Comparison of ENCODE assay signal across 8 cellular contexts in genomic region chr1:103525114-103525606, GRCh38. TPM values are rescaled to one million over a fixed set of nuclear protein-coding genes. Genes with fewer than 3 reads are reported as not detected.
DNase-seq lines count a peak whose midpoint lies in the region; ATAC-seq and TF ChIP-seq lines count a peak whose summit lies in the region.

No MANE protein-coding gene starts in this region.

- H3K4me3 ChIP-seq in GM23338 (peak overlapping the region; percentile 51), IMR-90 (ENCODE audit: insufficient read depth, low read depth, low read length) (peak overlapping the region; percentile 34; the same call in 1 of the 2 replicates), mononuclear cell (ENCODE audit: low read length) (peak overlapping the region; percentile 19)

- H4K5ac ChIP-seq in IMR-90 (ENCODE audit: low read depth, low read length): no peak overlapping the region

- no peak for TF ChIP-seq RAD21 in IMR-90 (IDR thresholded peaks at IDR 0.05; ENCODE audit: low read length)

- H2AFZ ChIP-seq in GM23338 (peak overlapping the region; percentile 93), IMR-90 (replicated peaks; ENCODE audit: low read length, poor library complexity) (no peak overlapping the region)

- 0 out of 2 replicates have a peak, but pooled peaks cover 8% of the 10 kb centered on the region for H4K20me1 ChIP-seq in GM23338 (replicated peaks; ENCODE audit: insufficient read depth)
- no peaks in the 10 kb centered on the region for H4K20me1 ChIP-seq in IMR-90 (ENCODE audit: insufficient read depth, low read length)

- H4K8ac ChIP-seq in IMR-90 (ENCODE audit: low read depth in 2 of 2, low read length in 2 of 2): peak overlapping the region in 1 of 2 experiments; percentile 100; a peak in 1 of 4 replicates

- CTCF ChIA-PET in IMR-90 (lab: Yijun Ruan, JAX): interaction anchor here (0.5 to 0.9 kb wide), 4 partner anchors 8 to 528 kb away, joined by 3 read pairs; no protein-coding TSS in a partner anchor

- no peaks in the 10 kb centered on the region for H3K9me1 ChIP-seq in IMR-90 (ENCODE audit: insufficient read depth, low read length)

- H3K9ac ChIP-seq in IMR-90 (ENCODE audit: low read depth, low read length): peak overlapping the region; percentile 33; the same call in 1 of the 2 replicates

- DNase-seq in activated CD8-positive, alpha-beta memory T cell treated with anti-CD3 and anti-CD28 coated beads, Interleukin-2, amount 50 U/mL, for 4 hours: peak; percentile 15
- no peak for DNase-seq in activated CD8-positive, alpha-beta memory T cell treated with anti-CD3 and anti-CD28 coated beads for 24 hours
- DNase-seq in GM23338 (ENCODE audit: low spot score) (peak; percentile 71), IMR-90 (peak; percentile 38), SKM-1 treated with dmso at 0.1 percent for 144 hours (lab: John Stamatoyannopoulos, UW; ENCODE audit: unreplicated experiment) (peak; percentile 49), epithelial cell of prostate (ENCODE audit: low read depth, low spot score) (no peak), NK-92 (lab: John Stamatoyannopoulos, UW; ENCODE audit: unreplicated experiment) (no peak)

- peaks cover 12% of the 10 kb centered on the region for H3K4me1 Mint-ChIP-seq in GM23338

- no peak overlapping the region for H2AK5ac ChIP-seq in IMR-90 (ENCODE audit: low read depth, low read length)

- TF ChIP-seq CTCF in GM23338 (conservative IDR thresholded peaks at IDR 0.05; ENCODE audit: low read depth in 2 of 2) (no peak), IMR-90 (conservative IDR thresholded peaks at IDR 0.05; ENCODE audit: low read depth, low read length) (no peak)

- POLR2A ChIA-PET in IMR-90 (lab: Charles Lee; ENCODE audit: unreplicated experiment): no interaction called here

- no peaks in the 10 kb centered on the region; the same call in 2 of the 3 replicates for H3K9me3 Mint-ChIP-seq in GM23338

- H3K9me2 ChIP-seq in GM23338 (ENCODE audit: insufficient read depth): no peaks in the 10 kb centered on the region

- peak overlapping the region; percentile 75 for H3K4me2 ChIP-seq in GM23338
- peak overlapping the region; percentile 65 for H3K4me2 ChIP-seq in IMR-90 (ENCODE audit: low read depth, low read length)

- H3K4me1 ChIP-seq in GM23338 (ENCODE audit: insufficient read depth) (peaks cover 4% of the 10 kb centered on the region; the same call in 1 of the 2 replicates), IMR-90 (ENCODE audit: control insufficient read depth, insufficient read depth, low read length) (0 out of 2 replicates have a peak, but pooled peaks cover 2% of the 10 kb centered on the region), mononuclear cell (ENCODE audit: insufficient read depth, low read length) (peaks cover 24% of the 10 kb centered on the region)

- H3K36me3 ChIP-seq in GM23338 (ENCODE audit: insufficient read depth) (no peaks in the 10 kb centered on the region), IMR-90 (ENCODE audit: control insufficient read depth, insufficient read depth, low read length) (peaks cover 3% of the 10 kb centered on the region; the same call in 1 of the 2 replicates)

- H3K9me3 ChIP-seq in IMR-90 (ENCODE audit: control insufficient read depth, insufficient read depth, low read length): no peaks in the 10 kb centered on the region
- no peaks in the 10 kb centered on the region for H3K9me3 ChIP-seq in mononuclear cell (ENCODE audit: low read depth, low read length)

- H3K27ac ChIP-seq in GM23338 (ENCODE audit: low read depth) (no peak overlapping the region), IMR-90 (ENCODE audit: insufficient read depth, low read length) (no peak overlapping the region), epithelial cell of prostate (peak overlapping the region; percentile 94)

- no peak overlapping the region for H4K91ac ChIP-seq in IMR-90 (ENCODE audit: insufficient read depth, low read depth, low read length)

- H3F3A ChIP-seq in GM23338 (replicated peaks; ENCODE audit: low read depth): no peaks in the 10 kb centered on the region

- dilution Hi-C loops in IMR-90 (cut with HindIII; ENCODE audit: low sequenced_read_pairs, unreplicated experiment): no loop called here

- WGBS in IMR-90 (ENCODE audit: extremely low coverage in 2 of 2, insufficient read length in 1 of 2), 2 experiments: 0% methylated on average over 1 of the region's 34 CpGs; no CpG with 5 or more reads in 1 of the 2 experiments

- H3K79me1 ChIP-seq in IMR-90 (ENCODE audit: low read depth in 1 of 2, low read length in 2 of 2): peaks cover 5 to 14% of the 10 kb centered on the region in 2 experiments; a peak in 3 of 4 replicates

- no peak overlapping the region for H3K56ac ChIP-seq in IMR-90 (ENCODE audit: extremely low read depth, insufficient read depth, low read length)

- H2BK20ac ChIP-seq in IMR-90 (ENCODE audit: low read depth, low read length): no peak overlapping the region

- H3K18ac ChIP-seq in IMR-90 (ENCODE audit: low read depth, low read length): no peak overlapping the region

- H3K23ac ChIP-seq in IMR-90 (ENCODE audit: low read depth, low read length): no peak overlapping the region

- peak overlapping the region; percentile 17 for H2BK5ac ChIP-seq in IMR-90 (ENCODE audit: low read depth, low read length, poor library complexity, severe bottlenecking)

- in situ Hi-C loops in IMR-90 (cut with MboI; ENCODE audit: low sequenced_read_pairs): no loop called here

- no TSS peak for BruUV-seq in IMR-90 (replicated peaks; lab: Mats Ljungman, UMichigan)

- peaks cover 36% of the 10 kb centered on the region for H3K79me2 ChIP-seq in GM23338 (replicated peaks; ENCODE audit: insufficient read depth)

- no peak overlapping the region for H2BK120ac ChIP-seq in IMR-90 (ENCODE audit: low read depth, low read length)

- H3K4ac ChIP-seq in IMR-90 (ENCODE audit: low read depth, low read length): no peak overlapping the region

- ATAC-seq in GM23338 (peak; percentile 80), IMR-90 (ENCODE audit: low read depth) (no peak; the same call in 1 of the 2 replicates)

- peak overlapping the region; percentile 71 for H3K4me3 Mint-ChIP-seq in GM23338

- no peak overlapping the region for H2AK9ac ChIP-seq in IMR-90 (replicated peaks; ENCODE audit: low read depth, low read length, poor library complexity)

- no peak overlapping the region for H2BK15ac ChIP-seq in IMR-90 (ENCODE audit: low read depth, low read length)

- no peak for TF ChIP-seq POLR2A in IMR-90 (IDR thresholded peaks at IDR 0.05; ENCODE audit: low read depth, low read length)

- H3K36me3 Mint-ChIP-seq in GM23338 (ENCODE audit: low read depth): peaks cover 10% of the 10 kb centered on the region

- H3K14ac ChIP-seq in IMR-90 (replicated peaks; ENCODE audit: low read depth, low read length): no peak overlapping the region

- H3K27me3 Mint-ChIP-seq in GM23338 (ENCODE audit: insufficient read depth, low read depth, poor library complexity): peaks cover 7% of the 10 kb centered on the region

- H3K27ac Mint-ChIP-seq in GM23338: no peak overlapping the region

- H3K27me3 ChIP-seq in GM23338 (ENCODE audit: insufficient read depth) (no peaks in the 10 kb centered on the region), IMR-90 (ENCODE audit: control insufficient read depth, insufficient read depth, low read length) (no peaks in the 10 kb centered on the region), mononuclear cell (ENCODE audit: insufficient read depth, low read length) (no peaks in the 10 kb centered on the region)

- intact Hi-C loops in IMR-90 (cut with micrococcal nuclease): no loop called here

TF ChIP-seq in GM23338, 12 proteins besides CTCF, POLR2A, EP300 and RAD21 (continues in another document):
- no peak for TF ChIP-seq EZH2phosphoT487 (IDR thresholded peaks at IDR 0.05; ENCODE audit: unreplicated experiment)
- TF ChIP-seq POLR2AphosphoS5 (IDR thresholded peaks at IDR 0.05; ENCODE audit: low read depth): no peak
- no peak for TF ChIP-seq ETS1 (IDR thresholded peaks at IDR 0.05)
- TF ChIP-seq CREB1 (CRISPR knock-in tag; IDR thresholded peaks at IDR 0.05; ENCODE audit: low read depth): no peak
- TF ChIP-seq ZNF114 (CRISPR knock-in tag; IDR thresholded peaks at IDR 0.05): no peak

TF ChIP-seq in IMR-90, 13 proteins besides CTCF, POLR2A, EP300 and RAD21 (continues in another document):
- TF ChIP-seq FOS (IDR thresholded peaks at IDR 0.05; ENCODE audit: low read depth, low read length) (no peak), MAZ (IDR thresholded peaks at IDR 0.05; ENCODE audit: borderline replicate concordance, low read depth, low read length) (no peak), BHLHE40 (IDR thresholded peaks at IDR 0.05; ENCODE audit: low read depth, low read length) (no peak), RFX5 (IDR thresholded peaks at IDR 0.05; ENCODE audit: low read depth, low read length) (no peak), SMC3 (IDR thresholded peaks at IDR 0.05; ENCODE audit: low read depth, low read length) (no peak), CEBPB (IDR thresholded peaks at IDR 0.05; ENCODE audit: low read depth, low read length) (no peak), MAFK (IDR thresholded peaks at IDR 0.05; ENCODE audit: low read depth, low read length) (no peak), RCOR1 (IDR thresholded peaks at IDR 0.05; ENCODE audit: insufficient replicate concordance, low read length) (no peak), CHD1 (IDR thresholded peaks at IDR 0.05; ENCODE audit: low read depth, low read length) (no peak), NFE2L2 (IDR thresholded peaks at IDR 0.05; ENCODE audit: low read depth, low read length) (no peak)

RNA-seq across cellular contexts. Expression of gene RNPC3, which starts 0.3 kb away (rescaled TPM):
- 10.8 and 13.4 TPM in 2 replicates for total RNA-seq in GM23338 (2014; rRNA removed; shearing (Covaris generic))
- polyA plus RNA-seq in GM23338 (2016; fragmentation: Nextera tagmentation; extraction: Ambion mirVana) (36.5 and 38.2 TPM in 2 replicates), IMR-90 (2012; rRNA removed) (7.7 and 9.9 TPM in 2 replicates)
- total RNA-seq in IMR-90 (2012; rRNA removed) (2.5 and 3.8 TPM in 2 replicates), mononuclear cell (59.9 TPM)
- polyA plus RNA-seq in IMR-90 (2012; cell fraction: cytosol; rRNA removed): 1.5 and 2.0 TPM in 2 replicates
- 11.0 and 59.9 TPM in 2 replicates for polyA plus RNA-seq in IMR-90 (2012; cell fraction: nucleus; rRNA removed; ENCODE audit: low replicate concordance)

RNA-seq across cellular contexts. Expression of gene AMY2B, which starts 46.2 kb away (rescaled TPM):
- total RNA-seq in GM23338 (2014; rRNA removed; shearing (Covaris generic)): 1.3 and 1.5 TPM in 2 replicates
- polyA plus RNA-seq in GM23338 (2016; fragmentation: Nextera tagmentation; extraction: Ambion mirVana): 0.64 and 2.5 TPM in 2 replicates
- 0.72 and 1.1 TPM in 2 replicates for total RNA-seq in IMR-90 (2012; rRNA removed)
- 0.92 and 1.7 TPM in 2 replicates for polyA plus RNA-seq in IMR-90 (2012; rRNA removed)
- 0.03 TPM in 1 of 2 replicates, not detected in the other for polyA plus RNA-seq in IMR-90 (2012; cell fraction: cytosol; rRNA removed)
- 1.1 and 11.0 TPM in 2 replicates for polyA plus RNA-seq in IMR-90 (2012; cell fraction: nucleus; rRNA removed; ENCODE audit: low replicate concordance)
- 30.1 TPM for total RNA-seq in mononuclear cell

Comparison
In these comparisons a context has a peak if more than half of its experiments do, and no peak if none do; other contexts are left out.
1. DNase-seq: peak in activated CD8-positive, alpha-beta memory T cell treated with anti-CD3 and anti-CD28 coated beads, Interleukin-2, amount 50 U/mL, for 4 hours (single experiment), GM23338 (single experiment), IMR-90 (single experiment) and SKM-1 treated with dmso at 0.1 percent for 144 hours (single experiment); none in activated CD8-positive, alpha-beta memory T cell treated with anti-CD3 and anti-CD28 coated beads for 24 hours (single experiment), epithelial cell of prostate (single experiment) and NK-92 (single experiment).
2. RNA of gene AMY2B, which starts 46.2 kb away (total RNA-seq): 30.1 TPM in mononuclear cell (single experiment); 1.3 to 1.5 TPM in GM23338 and 0.72 to 1.1 TPM in IMR-90; every median in the first group is over 10 times any median in the second.
3. Peak in every context shown above with its lines, with median percentiles within 50 percentile points of each other: H3K4me3 ChIP-seq.